ENCODE assay signal across 16 cellular contexts in the genomic region with DNA sequence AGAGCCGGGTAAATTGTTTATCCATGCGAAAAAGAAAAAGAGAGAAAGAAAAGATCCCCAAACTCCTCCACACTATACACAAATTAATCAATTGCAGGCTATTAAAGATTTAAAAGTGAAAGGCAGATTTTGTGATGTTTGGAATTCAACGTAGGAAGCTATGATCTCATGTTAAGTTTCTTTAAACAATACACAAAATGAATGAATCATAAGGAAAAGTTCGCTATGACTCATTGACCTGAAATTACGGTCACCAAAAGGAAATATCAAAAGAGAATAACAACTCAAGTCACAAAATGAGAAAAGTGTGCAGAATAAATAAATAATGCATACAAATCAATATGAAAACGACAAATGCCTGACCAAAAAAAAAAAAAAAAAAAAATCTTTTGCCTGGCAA. TPM values are rescaled to one million over a fixed set of nuclear protein-coding genes. Genes with fewer than 3 reads are reported as not detected.
DNase-seq lines count a peak whose midpoint lies in the region; ATAC-seq lines count a peak whose summit lies in the region.
"Had no signal": no experiment of that assay in that cellular context is flagged by ENCODE, and none has a peak within 500 bp of the region (broad histone marks: within the 10 kb centered on the region; RNA-seq: fewer than 3 reads in every experiment).

No MANE protein-coding gene starts in this region.

- H3K9me3 ChIP-seq in CD4-positive, alpha-beta memory T cell (ENCODE audit: control insufficient read depth in 1 of 2, low read length in 2 of 2) = no peaks in the 10 kb centered on the region

- H3K9me3 Mint-ChIP-seq in CD4-positive, alpha-beta memory T cell = peaks cover 0 to 1% (median 0%) of the 10 kb centered on the region in 8 donors
- peaks cover 4% of the 10 kb centered on the region for H3K9me3 Mint-ChIP-seq in activated naive CD8-positive, alpha-beta T cell treated with anti-CD3 and anti-CD28 coated beads for 36 hours
- H3K9me3 Mint-ChIP-seq: central memory CD8-positive, alpha-beta T cell had no signal

- peaks cover 0 to 1% of the 10 kb centered on the region in 2 donors for H3K27me3 Mint-ChIP-seq in CD4-positive, alpha-beta memory T cell
- H3K27me3 Mint-ChIP-seq in activated naive CD8-positive, alpha-beta T cell treated with anti-CD3 and anti-CD28 coated beads for 36 hours = no peaks in the 10 kb centered on the region

- no peaks in the 10 kb centered on the region for H3K36me3 ChIP-seq in CD4-positive, alpha-beta memory T cell (ENCODE audit: insufficient read depth, low read length)

- H3K4me1 ChIP-seq in CD4-positive, alpha-beta memory T cell (ENCODE audit: insufficient read depth, low read length) = peaks cover 7% of the 10 kb centered on the region

- no peaks in the 10 kb centered on the region for H3K36me3 Mint-ChIP-seq in CD4-positive, alpha-beta memory T cell
- H3K36me3 Mint-ChIP-seq in activated naive CD8-positive, alpha-beta T cell treated with anti-CD3 and anti-CD28 coated beads for 36 hours = no peaks in the 10 kb centered on the region

- POLR2A ChIA-PET in CD4-positive, alpha-beta memory T cell (lab: Charles Lee; ENCODE audit: partially characterized antibody) = no interaction called here

- CTCF ChIA-PET in CD4-positive, alpha-beta memory T cell (lab: Charles Lee; ENCODE audit: partially characterized antibody) = interaction anchor here (1.2 kb wide), 1 partner anchor 13 kb away, joined by 5 read pairs; no protein-coding TSS in a partner anchor

- intact Hi-C loops in CD4-positive, alpha-beta memory T cell (cut with micrococcal nuclease) = no loop called here

- peak overlapping the region in 4 of 7 donors; percentile 14 to 38 (median 26) for H3K27ac Mint-ChIP-seq in CD4-positive, alpha-beta memory T cell
- H3K27ac Mint-ChIP-seq in activated naive CD8-positive, alpha-beta T cell treated with anti-CD3 and anti-CD28 coated beads for 36 hours = peak overlapping the region; percentile 71

- H3K27me3 ChIP-seq in CD4-positive, alpha-beta memory T cell (ENCODE audit: insufficient read depth, low read length) = no peaks in the 10 kb centered on the region

- no peak for DNase-seq in CD4-positive, alpha-beta memory T cell
- no peak for DNase-seq in activated naive CD8-positive, alpha-beta T cell treated with anti-CD3 and anti-CD28 coated beads for 36 hours
- DNase-seq in glomerular visceral epithelial cell (ENCODE audit: extremely low spot score) = peak; percentile 27
- no peak for DNase-seq in stimulated activated CD4-positive, alpha-beta T cell treated with anti-CD3 and anti-CD28 coated beads, Interleukin-4, amount 100 ng/mL, for 24 hours
- DNase-seq: DMS79 treated with DMSO at 0.1 percent for 48 hours, GOT3, head of caudate nucleus, midbrain, NCI-H2081 treated with DMSO at 0.1 percent for 48 hours, SIG-M5 had no signal

- no peak overlapping the region for H3K27ac ChIP-seq in CD4-positive, alpha-beta memory T cell (ENCODE audit: low read depth, low read length)

- H3K4me3 Mint-ChIP-seq in CD4-positive, alpha-beta memory T cell = peak overlapping the region in 7 of 8 donors; percentile 14 to 76 (median 56)
- no peak overlapping the region for H3K4me3 Mint-ChIP-seq in activated naive CD8-positive, alpha-beta T cell treated with anti-CD3 and anti-CD28 coated beads for 36 hours
- H3K4me3 Mint-ChIP-seq: central memory CD8-positive, alpha-beta T cell had no signal

- ATAC-seq in HG02884 (IDR thresholded peaks at IDR 0.05; ENCODE audit: unreplicated experiment) = peak; percentile 52
- ATAC-seq in HG03571 (IDR thresholded peaks at IDR 0.05; ENCODE audit: unreplicated experiment) = no peak
- ATAC-seq in HG02981 (IDR thresholded peaks at IDR 0.05; ENCODE audit: unreplicated experiment) = no peak
- ATAC-seq in GM21360 (IDR thresholded peaks at IDR 0.05; ENCODE audit: unreplicated experiment) = no peak

- no peak overlapping the region for H3K4me3 ChIP-seq in CD4-positive, alpha-beta memory T cell (ENCODE audit: low read length in 2 of 2)
- H3K4me3 ChIP-seq: skin epidermis had no signal

- peaks cover 12 to 15% (median 12%) of the 10 kb centered on the region in 4 donors for H3K4me1 Mint-ChIP-seq in CD4-positive, alpha-beta memory T cell
- peaks cover 12% of the 10 kb centered on the region for H3K4me1 Mint-ChIP-seq in activated naive CD8-positive, alpha-beta T cell treated with anti-CD3 and anti-CD28 coated beads for 36 hours

RNA-seq across cellular contexts. Expression of gene CLNK, which starts 28.6 kb away (rescaled TPM):
- under 1 TPM; 0.11 to 0.29 TPM for total RNA-seq in CD4-positive, alpha-beta memory T cell
- polyA plus RNA-seq in CD4-positive, alpha-beta memory T cell = not detected
- under 1 TPM; 0.32 to 0.35 TPM for total RNA-seq in activated naive CD8-positive, alpha-beta T cell treated with anti-CD3 and anti-CD28 coated beads for 36 hours
